In genomic region chr6:3252369-3252768, GRCh38 we compare ENCODE assay signal across 22 cellular contexts. TPM values are rescaled to one million over a fixed set of nuclear protein-coding genes. Genes with fewer than 3 reads are reported as not detected.
DNase-seq lines count a peak whose midpoint lies in the region; ATAC-seq, FAIRE-seq and TF ChIP-seq lines count a peak whose summit lies in the region.
"Had no signal": no experiment of that assay in that cellular context is flagged by ENCODE, and none has a peak within 500 bp of the region (broad histone marks: within the 10 kb centered on the region; RNA-seq: fewer than 3 reads in every experiment).

No MANE protein-coding gene starts in this region.

- no peaks in the 10 kb centered on the region for H3K9me3 ChIP-seq in HepG2 (ENCODE audit: low read length)
- no peaks in the 10 kb centered on the region for H3K9me3 ChIP-seq in right lobe of liver
- H3K9me3 ChIP-seq in T-helper 17 cell (ENCODE audit: control insufficient read depth, low read length, poor library complexity, severe bottlenecking): no peaks in the 10 kb centered on the region
- H3K9me3 ChIP-seq: esophagus squamous epithelium had no signal

- no TSS peak for BruUV-seq in HepG2 (replicated peaks; lab: Mats Ljungman, UMichigan)

- H3K4me1 Mint-ChIP-seq in T-helper 17 cell: peaks cover 15% of the 10 kb centered on the region

- CTCF ChIA-PET in HepG2 (lab: Yijun Ruan, JAX; ENCODE audit: low intra/inter-chr PET ratio, low total read pairs): interaction anchor here (2.5 kb wide), 1 partner anchor 127 kb away, joined by 20 read pairs; no protein-coding TSS in a partner anchor

- H3K27me3 Mint-ChIP-seq in T-helper 17 cell: peaks cover 36% of the 10 kb centered on the region

- peak overlapping the region; percentile 21 for H3K27ac Mint-ChIP-seq in T-helper 17 cell
- H3K27ac Mint-ChIP-seq: stimulated activated naive CD8-positive, alpha-beta T cell treated with anti-CD3 and anti-CD28 coated beads, Interleukin-15, amount 100 ng/mL, for 72 hours had no signal

- DNase-seq in HepG2 (ENCODE audit: low spot score) (peak; percentile 56), right lobe of liver (no peak), T-helper 17 cell (no peak), fibroblast of villous mesenchyme (ENCODE audit: low read depth) (peak; percentile 33), foreskin melanocyte (no peak), HCEC 1CT (no peak), NCI-H345 treated with DMSO at 0.1 percent for 48 hours (lab: John Stamatoyannopoulos, UW; ENCODE audit: unreplicated experiment) (no peak)
- DNase-seq: activated naive CD4-positive, alpha-beta T cell; esophagus squamous epithelium; IMR-90; kidney glomerular epithelial cell; NCI-H1105; NCI-H226; posterior cingulate gyrus; stimulated activated naive CD8-positive, alpha-beta T cell treated with anti-CD3 and anti-CD28 coated beads, Interleukin-15, amount 100 ng/mL, for 72 hours had no signal

- POLR2A ChIA-PET in HepG2 (lab: Yijun Ruan, JAX): interaction anchor here (0.5 to 2.3 kb wide), 13 partner anchors 14 to 497 kb away, joined by 3 to 14 read pairs (median 4); partner anchors contain the start of genes BPHL, RIPK1, TUBB2A and WRNIP1

- TF ChIP-seq EP300 in HepG2 (IDR thresholded peaks at IDR 0.05; ENCODE audit: low read depth in 2 of 2, low read length in 2 of 2) (no peak), HepG2 (CRISPR knock-in tag; IDR thresholded peaks at IDR 0.05; ENCODE audit: borderline replicate concordance) (no peak)

- no peak for TF ChIP-seq POLR2A in HepG2 (IDR thresholded peaks at IDR 0.05; ENCODE audit: insufficient read depth in 1 of 2, low read depth in 2 of 2, low read length in 2 of 2)
- no peak for TF ChIP-seq POLR2A in right lobe of liver (IDR thresholded peaks at IDR 0.05)

- H3K36me3 Mint-ChIP-seq in T-helper 17 cell (ENCODE audit: low read depth): peaks cover 8% of the 10 kb centered on the region

- in situ Hi-C loops in HepG2 (cut with HindIII; ENCODE audit: extremely low pct_ligation_motif_present, low pct_unique_long_range_greater_than_20kb): loop anchor here (10.0 kb wide), 1 partner anchor 258 kb away; the partner anchor contains the start of gene NQO2

- no peak overlapping the region for H2AFZ ChIP-seq in HepG2 (ENCODE audit: low read length)
- H2AFZ ChIP-seq: hepatocyte had no signal

- H3K36me3 ChIP-seq in HepG2 (replicated peaks in 1 of 2; ENCODE audit: control insufficient read depth in 1 of 2, insufficient read depth in 2 of 2, low read length in 2 of 2) (no peaks in the 10 kb centered on the region), right lobe of liver (no peaks in the 10 kb centered on the region)
- H3K36me3 ChIP-seq: esophagus squamous epithelium had no signal

- H3K4me3 ChIP-seq in HepG2 (replicated peaks in 1 of 3; ENCODE audit: insufficient read depth in 1 of 3, low read depth in 2 of 3, low read length in 3 of 3): peak overlapping the region in 2 of 3 experiments; percentile 20 to 57; a peak in 4 of 6 replicates
- H3K4me3 ChIP-seq in right lobe of liver: no peak overlapping the region
- H3K4me3 ChIP-seq in fibroblast of villous mesenchyme (ENCODE audit: low read depth, low read length): no peak overlapping the region
- H3K4me3 ChIP-seq: esophagus squamous epithelium, hepatocyte had no signal

- ATAC-seq in HepG2: peak; percentile 80
- no peak for ATAC-seq in right lobe of liver
- no peak for ATAC-seq in T-helper 17 cell
- no peak for ATAC-seq in GM18873 (IDR thresholded peaks at IDR 0.05; ENCODE audit: low FRiP score, unreplicated experiment)

- TF ChIP-seq RAD21 in HepG2 (CRISPR knock-in tag; IDR thresholded peaks at IDR 0.05): no peak

- H3K4me2 ChIP-seq in HepG2 (ENCODE audit: low read depth, low read length): peak overlapping the region; percentile 81
- H3K4me2 ChIP-seq: hepatocyte had no signal

- 0 out of 2 replicates have a peak overlapping the region, but pooled peaks have one; percentile 1 for H3K9ac ChIP-seq in HepG2 (ENCODE audit: insufficient read depth, low read depth, low read length)

- H3K27ac ChIP-seq in HepG2 (ENCODE audit: extremely low read length, insufficient read depth, low read length): no peak overlapping the region
- H3K27ac ChIP-seq in right lobe of liver: no peak overlapping the region
- H3K27ac ChIP-seq: esophagus squamous epithelium, hepatocyte, SK-N-MC, VCaP had no signal

- peak; percentile 50 for FAIRE-seq in HepG2 (lab: Jason Lieb, UNC)
- FAIRE-seq: G401.6, GM12892, urothelium cell line had no signal

- no peaks in the 10 kb centered on the region for H3K79me2 ChIP-seq in HepG2 (ENCODE audit: insufficient read depth, low read length)
- H3K79me2 ChIP-seq: hepatocyte had no signal

- peak overlapping the region; percentile 19 for H3K4me3 Mint-ChIP-seq in T-helper 17 cell
- H3K4me3 Mint-ChIP-seq: stimulated activated naive CD8-positive, alpha-beta T cell treated with anti-CD3 and anti-CD28 coated beads, Interleukin-15, amount 100 ng/mL, for 72 hours had no signal

- WGBS in HepG2 (ENCODE audit: low lambda C conversion rate): 28% methylated on average over 10 of the region's 10 CpGs
- 96% methylated on average over 4 of the region's 10 CpGs for WGBS in right lobe of liver (ENCODE audit: insufficient coverage, low coverage, low lambda C conversion rate, missing lambda C conversion rate)

- H4K20me1 ChIP-seq in HepG2 (ENCODE audit: insufficient read depth, low read length): no peaks in the 10 kb centered on the region

- peaks cover 44% of the 10 kb centered on the region for H3K4me1 ChIP-seq in HepG2 (ENCODE audit: insufficient read depth, low read length)
- no peaks in the 10 kb centered on the region for H3K4me1 ChIP-seq in right lobe of liver

- H3K27me3 ChIP-seq in HepG2 (ENCODE audit: control insufficient read depth in 1 of 2, insufficient read depth in 2 of 2, low read length in 2 of 2): peaks cover 1 to 54% of the 10 kb centered on the region in 2 experiments; a peak in 3 of 5 replicates
- H3K27me3 ChIP-seq in right lobe of liver: no peaks in the 10 kb centered on the region
- H3K27me3 ChIP-seq: hepatocyte had no signal

- no peak for TF ChIP-seq CTCF in HepG2 (CRISPR knock-in tag; IDR thresholded peaks at IDR 0.05)
- TF ChIP-seq CTCF in right lobe of liver (IDR thresholded peaks at IDR 0.05): no peak
- no peak for TF ChIP-seq CTCF in fibroblast of villous mesenchyme (IDR thresholded peaks at IDR 0.05; ENCODE audit: insufficient read depth, low read depth, low read length)

- intact Hi-C loops in HepG2 (cut with micrococcal nuclease; ENCODE audit: unreplicated experiment) (no loop called here), right lobe of liver (cut with DNase I) (loop anchor here (5.0 to 10.0 kb wide), 2 partner anchors 125 to 128 kb away; no protein-coding TSS in a partner anchor)

RNA-seq across cellular contexts. Expression of gene PSMG4, which starts 6.4 kb away (rescaled TPM):
- total RNA-seq in HepG2 (2016; rRNA removed; fragmentation: Illumina TruSeq; extraction: Trizol): 24.5 and 32.8 TPM in 2 replicates
- total RNA-seq in HepG2 (2016; cell fraction: cytosol; rRNA removed; fragmentation: Illumina TruSeq; extraction: Trizol; ENCODE audit: low read depth): 43.3 and 56.1 TPM in 2 replicates
- total RNA-seq in HepG2 (2016; cell fraction: insoluble cytoplasmic fraction; rRNA removed; fragmentation: Illumina TruSeq; extraction: Trizol): 26.0 and 30.5 TPM in 2 replicates
- total RNA-seq in HepG2 (2016; cell fraction: membrane; rRNA removed; fragmentation: Illumina TruSeq; extraction: Trizol): 33.3 and 46.1 TPM in 2 replicates
- total RNA-seq in HepG2 (2016; cell fraction: nucleus; rRNA removed; fragmentation: Illumina TruSeq; extraction: Trizol): 22.5 and 24.0 TPM in 2 replicates
- 28.5 and 32.8 TPM in 2 replicates for polyA plus RNA-seq in HepG2 (2011; rRNA removed)
- 24.5 and 48.7 TPM in 2 replicates for polyA plus RNA-seq in HepG2 (2011; cell fraction: cytosol; rRNA removed)
- 39.7 and 47.3 TPM in 2 replicates for polyA plus RNA-seq in HepG2 (2011; cell fraction: nucleus; rRNA removed)
- 24.7 TPM in 2 replicates for polyA plus RNA-seq in HepG2 (2012)
- polyA plus RNA-seq in HepG2 (2016; cell fraction: cytosol; fragmentation: Illumina TruSeq; extraction: Trizol; ENCODE audit: low read depth): 40.0 and 56.6 TPM in 2 replicates
- polyA plus RNA-seq in HepG2 (2016; cell fraction: insoluble cytoplasmic fraction; fragmentation: Illumina TruSeq; extraction: Trizol; ENCODE audit: low read depth): 25.9 and 30.2 TPM in 2 replicates
- polyA plus RNA-seq in HepG2 (2016; cell fraction: membrane; fragmentation: Illumina TruSeq; extraction: Trizol; ENCODE audit: low read depth): 27.5 and 37.6 TPM in 2 replicates
- polyA plus RNA-seq in HepG2 (2016; cell fraction: nucleus; fragmentation: Illumina TruSeq; extraction: Trizol; ENCODE audit: insufficient read depth, low read depth): 36.5 and 39.2 TPM in 2 replicates
- 28.6 and 43.2 TPM in 2 replicates for polyA minus RNA-seq in HepG2 (2011; rRNA and poly(A)+ RNA removed; ENCODE audit: low replicate concordance)
- 12.1 and 14.2 TPM in 2 replicates for polyA minus RNA-seq in HepG2 (2011; cell fraction: cytosol; rRNA and poly(A)+ RNA removed)
- polyA minus RNA-seq in HepG2 (2011; cell fraction: nucleus; rRNA and poly(A)+ RNA removed): 23.0 and 28.2 TPM in 2 replicates
- total RNA-seq in right lobe of liver: 10 to 100 TPM in 5 of 6 experiments, 1 to 10 TPM in 1; 9.4 to 15.4 (median 11.0) TPM
- 10 to 100 TPM; 11.9 to 15.6 TPM for total RNA-seq in T-helper 17 cell
- total RNA-seq in fibroblast of villous mesenchyme: 19.9 and 29.0 TPM in 2 replicates

RNA-seq across cellular contexts. Expression of gene TUBB2B, which starts 24.9 kb away (rescaled TPM):
- total RNA-seq in HepG2 (2016; rRNA removed; fragmentation: Illumina TruSeq; extraction: Trizol): 9.3 and 10.3 TPM in 2 replicates
- 4.4 and 4.7 TPM in 2 replicates for total RNA-seq in HepG2 (2016; cell fraction: cytosol; rRNA removed; fragmentation: Illumina TruSeq; extraction: Trizol; ENCODE audit: low read depth)
- total RNA-seq in HepG2 (2016; cell fraction: insoluble cytoplasmic fraction; rRNA removed; fragmentation: Illumina TruSeq; extraction: Trizol): 7.4 and 10.0 TPM in 2 replicates
- total RNA-seq in HepG2 (2016; cell fraction: membrane; rRNA removed; fragmentation: Illumina TruSeq; extraction: Trizol): 7.0 TPM in 2 replicates
- total RNA-seq in HepG2 (2016; cell fraction: nucleus; rRNA removed; fragmentation: Illumina TruSeq; extraction: Trizol): 4.2 TPM in 2 replicates
- polyA plus RNA-seq in HepG2 (2011; rRNA removed): 23.6 and 39.5 TPM in 2 replicates
- polyA plus RNA-seq in HepG2 (2011; cell fraction: cytosol; rRNA removed): 33.6 and 35.1 TPM in 2 replicates
- 20.7 and 31.9 TPM in 2 replicates for polyA plus RNA-seq in HepG2 (2011; cell fraction: nucleus; rRNA removed)
- polyA plus RNA-seq in HepG2 (2012): 18.7 and 50.4 TPM in 2 replicates
- polyA plus RNA-seq in HepG2 (2016; cell fraction: cytosol; fragmentation: Illumina TruSeq; extraction: Trizol; ENCODE audit: low read depth): 3.0 and 3.6 TPM in 2 replicates
- polyA plus RNA-seq in HepG2 (2016; cell fraction: insoluble cytoplasmic fraction; fragmentation: Illumina TruSeq; extraction: Trizol; ENCODE audit: low read depth): 8.6 and 11.7 TPM in 2 replicates
- polyA plus RNA-seq in HepG2 (2016; cell fraction: membrane; fragmentation: Illumina TruSeq; extraction: Trizol; ENCODE audit: low read depth): 4.9 and 7.1 TPM in 2 replicates
- polyA plus RNA-seq in HepG2 (2016; cell fraction: nucleus; fragmentation: Illumina TruSeq; extraction: Trizol; ENCODE audit: insufficient read depth, low read depth): 6.5 and 6.8 TPM in 2 replicates
- 39.5 TPM in 1 of 2 replicates, not detected in the other for polyA minus RNA-seq in HepG2 (2011; rRNA and poly(A)+ RNA removed; ENCODE audit: low replicate concordance)
- polyA minus RNA-seq in HepG2 (2011; cell fraction: cytosol; rRNA and poly(A)+ RNA removed): 20.2 and 27.6 TPM in 2 replicates
- 4.5 and 11.2 TPM in 2 replicates for polyA minus RNA-seq in HepG2 (2011; cell fraction: nucleus; rRNA and poly(A)+ RNA removed)
- 1 to 10 TPM; 1.0 to 3.9 (median 2.5) TPM for total RNA-seq in right lobe of liver
- total RNA-seq in T-helper 17 cell: under 1 TPM; 0.75 to 0.76 TPM
- total RNA-seq in fibroblast of villous mesenchyme: 4.8 and 5.2 TPM in 2 replicates

Comparison
In these comparisons a context has a peak if more than half of its experiments do, and no peak if none do; other contexts are left out.
1. DNase-seq: peak in HepG2 (single experiment) and fibroblast of villous mesenchyme (single experiment); none in right lobe of liver (0 of 3), T-helper 17 cell (0 of 3), foreskin melanocyte (single experiment), HCEC 1CT (single experiment) and NCI-H345 treated with DMSO at 0.1 percent for 48 hours (single experiment).
2. H3K4me3 ChIP-seq: peak in HepG2 (2 of 3); none in right lobe of liver (0 of 3) and fibroblast of villous mesenchyme (single experiment).